13 cellular contexts compared by ENCODE assay signal in the genomic region with DNA sequence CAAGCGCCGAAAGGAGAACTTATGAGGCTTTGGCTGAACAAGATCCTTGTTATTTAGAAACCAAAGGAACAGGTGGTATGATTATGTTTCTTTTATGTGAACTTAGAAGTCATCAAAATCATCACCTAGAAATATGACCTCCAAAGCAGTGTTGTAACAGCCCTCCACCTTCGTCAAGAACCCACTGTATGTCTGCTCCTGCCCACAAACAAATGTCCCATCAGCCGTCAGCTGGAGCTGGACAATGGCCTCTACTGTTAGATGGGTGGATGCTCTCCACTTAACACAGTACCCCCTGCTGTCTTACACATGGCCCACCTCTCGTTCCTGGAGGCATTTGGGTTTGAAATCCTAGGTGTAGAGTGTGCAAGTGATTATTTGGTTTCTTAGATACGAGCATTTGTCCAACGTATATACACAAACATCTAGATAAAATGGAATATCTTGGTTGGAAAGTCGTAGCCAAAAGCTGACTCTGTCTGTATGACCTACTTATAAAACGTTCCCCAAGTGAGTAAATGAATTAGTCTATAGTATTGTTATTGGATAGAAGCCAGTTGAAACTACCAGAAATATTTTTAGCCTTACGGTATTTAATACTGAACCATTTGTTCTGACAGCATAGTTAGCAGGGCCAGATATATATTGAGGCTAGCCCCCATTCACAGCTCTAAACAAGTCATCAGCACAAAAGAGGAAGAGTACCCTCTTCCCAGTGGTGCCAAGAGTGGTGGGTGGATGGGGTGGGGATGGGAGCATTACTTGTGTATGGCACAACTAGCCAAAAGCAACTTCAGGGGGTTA.
DNase-seq lines count a peak whose midpoint lies in the region; ATAC-seq and TF ChIP-seq lines count a peak whose summit lies in the region.
"Had no signal": no experiment of that assay in that cellular context is flagged by ENCODE, and none has a peak within 500 bp of the region (broad histone marks: within the 10 kb centered on the region; RNA-seq: fewer than 3 reads in every experiment).

No MANE protein-coding gene starts in this region.

- H3K27me3 Mint-ChIP-seq in type B pancreatic cell = no peaks in the 10 kb centered on the region

- peak overlapping the region in 3 of 4 donors; percentile 3 to 19 (median 15) for H3K27ac ChIP-seq in esophagus squamous epithelium
- H3K27ac ChIP-seq in psoas muscle = peak overlapping the region; percentile 65
- H3K27ac ChIP-seq: C4-2B had no signal

- peaks cover 78% of the 10 kb centered on the region for H3K36me3 ChIP-seq in adipocyte (ENCODE audit: control insufficient read depth, insufficient read depth, low read length, severe bottlenecking)
- peaks cover 0 to 38% (median 0%) of the 10 kb centered on the region in 3 donors for H3K36me3 ChIP-seq in esophagus squamous epithelium
- H3K36me3 ChIP-seq in psoas muscle (ENCODE audit: insufficient read depth in 1 of 2, low read depth in 1 of 2) = peaks cover 0 to 64% of the 10 kb centered on the region in 2 donors

- H3K27me3 ChIP-seq in adipocyte (replicated peaks; ENCODE audit: control insufficient read depth, insufficient read depth, low read length) (no peaks in the 10 kb centered on the region), esophagus squamous epithelium (no peaks in the 10 kb centered on the region), psoas muscle (ENCODE audit: insufficient read depth in 3 of 3, low read length in 2 of 3) (no peaks in the 10 kb centered on the region)

- DNase-seq in EH (ENCODE audit: low read depth) (peak; percentile 83), adipocyte (ENCODE audit: low read depth) (peak; percentile 75), esophagus squamous epithelium (lab: John Stamatoyannopoulos, UW) (no peak), psoas muscle (no peak), GM10266 (ENCODE audit: extremely low spot score) (no peak), 8988T (no peak), OCI-M2 (lab: John Stamatoyannopoulos, UW; ENCODE audit: unreplicated experiment) (no peak), type B pancreatic cell (ENCODE audit: extremely low spot score, unreplicated experiment) (no peak)
- DNase-seq: activated B cell treated with CpG ODN at 0.5 μM for 24 hours; GOT3; stimulated activated CD4-positive, alpha-beta T cell treated with anti-CD3 and anti-CD28 coated beads, Interleukin-1b, Interleukin-23, amount 100 ng/mL, for 48 hours had no signal

- intact Hi-C loops in esophagus squamous epithelium (cut with DNase I) = no loop called here
- intact Hi-C loops in psoas muscle (cut with DNase I) = no loop called here

- H3K4me3 Mint-ChIP-seq in type B pancreatic cell = no peak overlapping the region
- H3K4me3 Mint-ChIP-seq: activated B cell treated with CpG ODN at 0.5 μM for 24 hours; stimulated activated effector memory CD8-positive, alpha-beta T cell treated with anti-CD3 and anti-CD28 coated beads, Interleukin-12 subunit alpha, Interleukin-12 subunit beta, amount 100 ng/mL, for 72 hours had no signal

- no peak overlapping the region for H3K27ac Mint-ChIP-seq in type B pancreatic cell
- H3K27ac Mint-ChIP-seq: activated B cell treated with CpG ODN at 0.5 μM for 24 hours; stimulated activated effector memory CD8-positive, alpha-beta T cell treated with anti-CD3 and anti-CD28 coated beads, Interleukin-12 subunit alpha, Interleukin-12 subunit beta, amount 100 ng/mL, for 72 hours had no signal

- TF ChIP-seq POLR2A in esophagus squamous epithelium (IDR thresholded peaks at IDR 0.05) = no peak

- H3K4me3 ChIP-seq in adipocyte (ENCODE audit: low read length) (no peak overlapping the region), esophagus squamous epithelium (no peak overlapping the region), psoas muscle (no peak overlapping the region)

- H3K36me3 Mint-ChIP-seq in type B pancreatic cell = peaks cover 36% of the 10 kb centered on the region

- H3K4me1 ChIP-seq in adipocyte (ENCODE audit: control insufficient read depth, insufficient read depth, low read length) = peaks cover 27% of the 10 kb centered on the region
- peaks cover 0 to 13% (median 0%) of the 10 kb centered on the region in 3 donors for H3K4me1 ChIP-seq in esophagus squamous epithelium
- peaks cover 56% of the 10 kb centered on the region for H3K4me1 ChIP-seq in psoas muscle

- peaks cover 1% of the 10 kb centered on the region for H3K9me3 ChIP-seq in adipocyte (ENCODE audit: control insufficient read depth, low read length)
- H3K9me3 ChIP-seq in esophagus squamous epithelium = no peaks in the 10 kb centered on the region
- H3K9me3 ChIP-seq in psoas muscle = peaks cover 3% of the 10 kb centered on the region

- H3K4me1 Mint-ChIP-seq in type B pancreatic cell (ENCODE audit: unreplicated experiment) = peaks cover 4% of the 10 kb centered on the region

- ATAC-seq in psoas muscle = peak; percentile 76 to 96 (median 84)
- ATAC-seq: stimulated activated effector memory CD8-positive, alpha-beta T cell treated with anti-CD3 and anti-CD28 coated beads, Interleukin-12 subunit alpha, Interleukin-12 subunit beta, amount 100 ng/mL, for 72 hours had no signal

- 75 to 77% methylated on average over 10 of the region's 10 CpGs for WGBS in esophagus squamous epithelium, 2 donors
- 52 to 62% (median 57%) methylated on average over 10 of the region's 10 CpGs for WGBS in psoas muscle, 3 donors

- H3K9me3 Mint-ChIP-seq in type B pancreatic cell = peaks cover 8% of the 10 kb centered on the region
- H3K9me3 Mint-ChIP-seq: stimulated activated effector memory CD8-positive, alpha-beta T cell treated with anti-CD3 and anti-CD28 coated beads, Interleukin-12 subunit alpha, Interleukin-12 subunit beta, amount 100 ng/mL, for 72 hours had no signal

- no peak for TF ChIP-seq CTCF in esophagus squamous epithelium (IDR thresholded peaks at IDR 0.05)
- no peak for TF ChIP-seq CTCF in psoas muscle (IDR thresholded peaks at IDR 0.05)
- no peak for TF ChIP-seq CTCF in GM10266 (IDR thresholded peaks at IDR 0.05; ENCODE audit: control insufficient read depth, insufficient read depth, low read depth, missing control alignments)
- TF ChIP-seq CTCF in type B pancreatic cell (conservative IDR thresholded peaks at IDR 0.05) = no peak

- no peak overlapping the region for H3K9ac ChIP-seq in adipocyte (ENCODE audit: low read length)

Comparison
In these comparisons a context has a peak if more than half of its experiments do, and no peak if none do; other contexts are left out.
1. DNase-seq: peak in EH (single experiment) and adipocyte (single experiment); none in esophagus squamous epithelium (single experiment), psoas muscle (0 of 2), GM10266 (single experiment), 8988T (single experiment), OCI-M2 (single experiment) and type B pancreatic cell (single experiment).